9 cellular contexts compared by ENCODE assay signal in genomic region chr1:230215049-230215448, GRCh38.
DNase-seq lines count a peak whose midpoint lies in the region; ATAC-seq and FAIRE-seq lines count a peak whose summit lies in the region.
"Had no signal": no experiment of that assay in that cellular context is flagged by ENCODE, and none has a peak within 500 bp of the region (broad histone marks: within the 10 kb centered on the region; RNA-seq: fewer than 3 reads in every experiment).

No MANE protein-coding gene starts in this region.

- H3K9me3 ChIP-seq in MG63, result no peaks in the 10 kb centered on the region
- H3K9me3 ChIP-seq: SJSA1 had no signal

- intact Hi-C loops in dendritic cell treated with granulocyte-macrophage colony-stimulating factor and Interleukin-4, amounts not matched to agents 40 ng/mL and 50 ng/mL, for 4 days (cut with micrococcal nuclease), result no loop called here

- peaks cover 44% of the 10 kb centered on the region for H3K79me2 ChIP-seq in ACC112 (ENCODE audit: control insufficient read depth, insufficient read depth, low read length, unreplicated experiment)

- peaks cover 11% of the 10 kb centered on the region for H3K4me1 ChIP-seq in ACC112 (ENCODE audit: control insufficient read depth, insufficient read depth, low read length, unreplicated experiment)

- FAIRE-seq in urothelium cell line (lab: Jason Lieb, UNC), result no peak

- no peaks in the 10 kb centered on the region for H3K27me3 Mint-ChIP-seq in dendritic cell treated with granulocyte-macrophage colony-stimulating factor and Interleukin-4, amounts not matched to agents 40 ng/mL and 50 ng/mL, for 4 days

- no peak overlapping the region for H2AFZ ChIP-seq in ACC112 (ENCODE audit: low read length, unreplicated experiment)

- no peaks in the 10 kb centered on the region for H3K27me3 ChIP-seq in ACC112 (ENCODE audit: insufficient read depth, low read length)
- no peaks in the 10 kb centered on the region for H3K27me3 ChIP-seq in MG63
- H3K27me3 ChIP-seq: SJSA1 had no signal

- H3K4me1 Mint-ChIP-seq in dendritic cell treated with granulocyte-macrophage colony-stimulating factor and Interleukin-4, amounts not matched to agents 40 ng/mL and 50 ng/mL, for 4 days (ENCODE audit: low read depth), result peaks cover 56% of the 10 kb centered on the region

- ATAC-seq in GM19397 (IDR thresholded peaks at IDR 0.05; ENCODE audit: unreplicated experiment), result no peak
- ATAC-seq in GM18517 (IDR thresholded peaks at IDR 0.05; ENCODE audit: unreplicated experiment), result no peak

- DNase-seq in NCI-H1092 treated with DMSO at 0.1 percent for 48 hours (lab: John Stamatoyannopoulos, UW), result peak; percentile 69
- peak; percentile 85 for DNase-seq in medulla oblongata (ENCODE audit: extremely low spot score)
- no peak for DNase-seq in MG63
- no peak for DNase-seq in urothelium cell line (ENCODE audit: low spot score)

- H3K4me3 Mint-ChIP-seq in dendritic cell treated with granulocyte-macrophage colony-stimulating factor and Interleukin-4, amounts not matched to agents 40 ng/mL and 50 ng/mL, for 4 days, result no peak overlapping the region

- no peaks in the 10 kb centered on the region for H3K9me3 Mint-ChIP-seq in dendritic cell treated with granulocyte-macrophage colony-stimulating factor and Interleukin-4, amounts not matched to agents 40 ng/mL and 50 ng/mL, for 4 days

- H3K36me3 Mint-ChIP-seq in dendritic cell treated with granulocyte-macrophage colony-stimulating factor and Interleukin-4, amounts not matched to agents 40 ng/mL and 50 ng/mL, for 4 days (ENCODE audit: low read depth), result no peaks in the 10 kb centered on the region

- H3K27ac Mint-ChIP-seq in dendritic cell treated with granulocyte-macrophage colony-stimulating factor and Interleukin-4, amounts not matched to agents 40 ng/mL and 50 ng/mL, for 4 days, result peak overlapping the region; percentile 16

- H3K36me3 ChIP-seq in ACC112 (ENCODE audit: insufficient read depth, low read length) (peaks cover 4% of the 10 kb centered on the region; the same call in 1 of the 2 replicates), MG63 (peaks cover 24% of the 10 kb centered on the region)
- H3K36me3 ChIP-seq: SJSA1 had no signal

- peak overlapping the region; percentile 37; the same call in 1 of the 2 replicates for H3K27ac ChIP-seq in ACC112 (ENCODE audit: low read depth, low read length)
- H3K27ac ChIP-seq: SJSA1 had no signal

- H3K4me3 ChIP-seq in ACC112 (ENCODE audit: low read depth, low read length) (no peak overlapping the region), MG63 (no peak overlapping the region)
- H3K4me3 ChIP-seq: SJSA1 had no signal

Comparison
In these comparisons a context has a peak if more than half of its experiments do, and no peak if none do; other contexts are left out.
1. DNase-seq: peak in NCI-H1092 treated with DMSO at 0.1 percent for 48 hours (single experiment) and medulla oblongata (single experiment); none in MG63 (single experiment) and urothelium cell line (single experiment).